18 cellular contexts compared by ENCODE assay signal in the genomic region with DNA sequence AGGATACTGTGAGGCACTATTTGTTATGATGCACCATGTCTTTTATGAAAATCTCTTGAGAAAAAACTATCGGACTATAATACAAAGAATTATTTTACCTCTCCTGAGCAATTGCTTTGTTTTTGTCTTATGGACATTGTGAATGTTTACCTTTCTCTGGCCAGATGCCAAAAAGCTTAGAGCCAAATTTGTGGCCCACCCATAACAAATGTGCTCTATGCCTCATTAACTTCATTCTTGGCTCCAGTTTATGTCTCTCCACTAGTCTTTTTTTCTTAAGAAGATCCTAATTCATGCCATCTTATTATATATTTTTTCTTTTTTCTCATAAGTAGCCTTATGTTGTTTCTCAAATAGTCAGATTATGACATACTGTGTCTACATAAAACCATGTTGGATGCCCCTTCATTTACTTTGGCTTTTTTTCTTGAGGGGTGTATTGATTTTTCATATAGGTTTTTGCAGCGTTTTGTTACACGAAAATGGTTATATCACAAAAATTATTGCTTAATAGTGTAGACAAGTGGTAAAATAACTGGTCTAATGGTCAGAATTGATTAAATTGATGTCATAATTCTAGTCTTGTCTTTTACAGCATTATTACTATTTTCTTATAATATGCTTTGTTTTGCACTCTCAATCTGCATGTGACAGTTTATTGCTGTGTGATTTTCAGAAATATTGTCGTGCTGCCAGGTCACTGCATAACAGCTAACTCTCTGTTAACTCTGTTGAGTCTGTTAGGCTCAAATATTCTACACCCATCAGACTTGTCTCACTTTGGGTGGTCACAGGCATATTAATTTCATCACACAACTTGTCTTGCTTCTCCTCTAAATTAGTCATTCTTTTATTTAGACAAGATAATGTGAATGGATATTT. TPM values are rescaled to one million over a fixed set of nuclear protein-coding genes. Genes with fewer than 3 reads are reported as not detected.
DNase-seq lines count a peak whose midpoint lies in the region; TF ChIP-seq lines count a peak whose summit lies in the region.
"Had no signal": no experiment of that assay in that cellular context is flagged by ENCODE, and none has a peak within 500 bp of the region (broad histone marks: within the 10 kb centered on the region; RNA-seq: fewer than 3 reads in every experiment).

No MANE protein-coding gene starts in this region.

- no peaks in the 10 kb centered on the region for H4K20me1 ChIP-seq in PC-9 (ENCODE audit: insufficient read depth)

- no peaks in the 10 kb centered on the region for H3K27me3 ChIP-seq in prostate gland (replicated peaks; ENCODE audit: insufficient read depth)
- H3K27me3 ChIP-seq in PC-9 (ENCODE audit: insufficient read depth, low read depth): no peaks in the 10 kb centered on the region
- H3K27me3 ChIP-seq: adrenal gland, spleen had no signal

- BruUV-seq in PC-9 (replicated peaks; lab: Mats Ljungman, UMichigan): no TSS peak

- no peak for TF ChIP-seq POLR2A in prostate gland (IDR thresholded peaks at IDR 0.05)

- H3K9me2 ChIP-seq in PC-9 (ENCODE audit: insufficient read depth): no peaks in the 10 kb centered on the region

- POLR2A ChIA-PET in PC-9 (lab: Charles Lee; ENCODE audit: unreplicated experiment): no interaction called here

- CTCF ChIA-PET in PC-9 (lab: Charles Lee): no interaction called here

- intact Hi-C loops in prostate gland (cut with DNase I): no loop called here
- intact Hi-C loops in PC-9 (cut with micrococcal nuclease; ENCODE audit: unreplicated experiment): no loop called here

- no peak overlapping the region for H3K4me3 ChIP-seq in prostate gland
- H3K4me3 ChIP-seq in PC-9: no peak overlapping the region
- H3K4me3 ChIP-seq: adrenal gland, mucosa of descending colon, spleen, thoracic aorta had no signal

- no peak overlapping the region for H2AFZ ChIP-seq in PC-9

- H3K36me3 ChIP-seq in prostate gland (no peaks in the 10 kb centered on the region), PC-9 (ENCODE audit: low read depth) (no peaks in the 10 kb centered on the region)
- H3K36me3 ChIP-seq: adrenal gland, spleen, thoracic aorta had no signal

- H3K9me3 ChIP-seq in prostate gland (no peaks in the 10 kb centered on the region), PC-9 (ENCODE audit: insufficient read depth, low read depth) (no peaks in the 10 kb centered on the region)
- H3K9me3 ChIP-seq: adrenal gland, mucosa of descending colon, spleen, thoracic aorta had no signal

- TF ChIP-seq CTCF in prostate gland (IDR thresholded peaks at IDR 0.05) (no peak), PC-9 (conservative IDR thresholded peaks at IDR 0.05) (no peak)

- no peaks in the 10 kb centered on the region for H3K79me2 ChIP-seq in PC-9 (ENCODE audit: low read depth)

- no peaks in the 10 kb centered on the region for H3K4me1 ChIP-seq in prostate gland (replicated peaks)
- no peaks in the 10 kb centered on the region for H3K4me1 ChIP-seq in PC-9 (replicated peaks; ENCODE audit: insufficient read depth)
- H3K4me1 ChIP-seq: adrenal gland had no signal

- 53% methylated on average over 4 of the region's 4 CpGs for WGBS in prostate gland

- no peak overlapping the region for H3K4me2 ChIP-seq in PC-9

- DNase-seq in NCI-H446 (lab: John Stamatoyannopoulos, UW): peak; percentile 10 to 47
- DNase-seq in NCI-H446 treated with DMSO at 0.1 percent for 48 hours (lab: John Stamatoyannopoulos, UW): no peak
- DNase-seq in NCI-H1694 (lab: John Stamatoyannopoulos, UW): peak; percentile 10
- peak; percentile 95 for DNase-seq in NCI-H748 (lab: John Stamatoyannopoulos, UW; ENCODE audit: unreplicated experiment)
- peak; percentile 29 for DNase-seq in prostate gland (ENCODE audit: low spot score)
- DNase-seq in PC-9: no peak
- DNase-seq in AG08396 (ENCODE audit: low spot score): no peak
- DNase-seq in caudate nucleus (lab: John Stamatoyannopoulos, UW): no peak
- DNase-seq: ACHN; activated CD4-positive, alpha-beta T cell treated with anti-CD3 and anti-CD28 coated beads for 4 hours; activated CD8-positive, alpha-beta memory T cell treated with anti-CD3 and anti-CD28 coated beads, Interleukin-2, amount 50 U/mL, for 4 hours; activated effector memory CD4-positive, alpha-beta T cell treated with Interleukin-2 at 50 U/mL for 16 hours; adrenal gland; central memory CD4-positive, alpha-beta T cell; left ventricle myocardium superior; mucosa of descending colon; spleen had no signal

- no peaks in the 10 kb centered on the region for H3F3A ChIP-seq in PC-9 (ENCODE audit: insufficient read depth, low read depth)

- H3K27ac ChIP-seq in prostate gland (no peak overlapping the region), PC-9 (no peak overlapping the region), caudate nucleus (ENCODE audit: low read depth, low read length) (no peak overlapping the region)
- H3K27ac ChIP-seq: adrenal gland, spleen, thoracic aorta had no signal

RNA-seq across cellular contexts. Expression of gene SENP8, which starts 18.2 kb away (rescaled TPM):
- total RNA-seq in prostate gland (1 to 10 TPM; 3.3 to 5.9 TPM), PC-9 (2021) (1.9 and 3.8 TPM in 2 replicates)

RNA-seq across cellular contexts. Expression of gene MYO9A, which starts 18.5 kb away (rescaled TPM):
- total RNA-seq in prostate gland (100 to 1,000 TPM in 1 of 2 donors, 10 to 100 TPM in 1; 29.4 to 252 TPM), PC-9 (2021) (34.0 and 37.3 TPM in 2 replicates)

Comparison
In these comparisons a context has a peak if more than half of its experiments do, and no peak if none do; other contexts are left out.
1. DNase-seq: peak in NCI-H446 (2 of 2), NCI-H1694 (single experiment), NCI-H748 (single experiment) and prostate gland (single experiment); none in NCI-H446 treated with DMSO at 0.1 percent for 48 hours (single experiment), PC-9 (0 of 2), AG08396 (single experiment) and caudate nucleus (0 of 61).